ENCODE assay signal across 26 cellular contexts in the genomic region with DNA sequence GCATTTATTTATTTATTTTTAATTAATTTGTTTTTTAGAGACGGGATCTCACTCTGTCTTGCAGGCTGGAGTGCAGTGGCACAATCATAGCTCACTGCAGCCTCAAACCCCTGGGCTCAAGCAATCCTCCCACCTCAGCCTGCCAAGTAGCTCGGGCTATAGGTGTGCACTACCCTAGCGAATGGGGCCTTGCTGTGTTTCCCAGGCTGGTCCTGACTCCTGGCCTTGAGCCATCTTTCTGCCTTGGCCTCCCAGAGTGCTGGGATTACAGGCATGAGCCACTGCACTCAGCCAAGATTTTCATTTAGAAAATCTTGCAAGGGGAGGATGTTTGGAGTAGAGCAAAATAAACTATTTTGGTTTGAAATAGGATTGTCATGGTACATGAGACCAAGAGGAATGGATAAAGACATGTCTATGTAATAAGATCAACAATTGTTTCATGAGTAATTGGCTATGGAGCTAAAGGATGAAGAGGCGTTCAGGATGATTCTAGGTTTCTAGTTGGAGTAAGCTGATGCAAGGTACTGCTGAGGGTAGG.
"Had no signal": no experiment of that assay in that cellular context is flagged by ENCODE, and none has a peak within 500 bp of the region (broad histone marks: within the 10 kb centered on the region; RNA-seq: fewer than 3 reads in every experiment).

No MANE protein-coding gene starts in this region.

- DNase-seq: heart right ventricle; hippocampal formation; kidney glomerular epithelial cell; left colon; left lung; midbrain; mucosa of descending colon; naive thymus-derived CD4-positive, alpha-beta T cell; right cardiac atrium; stimulated activated CD4-positive, alpha-beta T cell treated with anti-CD3 and anti-CD28 coated beads, Interleukin-12 subunit alpha, Interleukin-12 subunit beta, amount 100 ng/mL, for 4 hours; stimulated activated CD4-positive, alpha-beta T cell treated with anti-CD3 and anti-CD28 coated beads, Interleukin-15, amount 100 ng/mL, for 24 hours; stimulated activated CD4-positive, alpha-beta T cell treated with anti-CD3 and anti-CD28 coated beads, Interleukin-2, amount 100 ng/mL, for 24 hours; stimulated activated CD4-positive, alpha-beta T cell treated with anti-CD3 and anti-CD28 coated beads, Interleukin-4, amount 100 ng/mL, for 1 hour; stimulated activated naive CD4-positive, alpha-beta T cell; tibial artery; trophoblast cell; upper lobe of right lung had no signal

- H3K27ac ChIP-seq: heart right ventricle, left lung, ovary, skin epidermis, suprapubic skin, thoracic aorta, tibial artery, upper lobe of right lung had no signal

- H3K27me3 ChIP-seq: heart right ventricle, left lung, ovary, suprapubic skin, tibial artery, upper lobe of right lung had no signal

- H3K4me3 Mint-ChIP-seq: memory B cell; naive thymus-derived CD4-positive, alpha-beta T cell; natural killer cell treated with Interleukin-12 subunit alpha and Interleukin-12 subunit beta and Interleukin-15 and Interleukin-18, amount 100 ng/mL, for 72 hours; stimulated activated naive CD8-positive, alpha-beta T cell treated with anti-CD3 and anti-CD28 coated beads, Interleukin-15, Interleukin-2, amounts not matched to agents 100 ng/mL and 50 ng/mL, for 24 hours had no signal

- H3K4me1 ChIP-seq: left lung, suprapubic skin, tibial artery, upper lobe of right lung had no signal

- H3K27ac Mint-ChIP-seq: memory B cell; naive thymus-derived CD4-positive, alpha-beta T cell; natural killer cell treated with Interleukin-12 subunit alpha and Interleukin-12 subunit beta and Interleukin-15 and Interleukin-18, amount 100 ng/mL, for 72 hours; progenitor cell of endocrine pancreas; stimulated activated naive CD8-positive, alpha-beta T cell treated with anti-CD3 and anti-CD28 coated beads, Interleukin-15, Interleukin-2, amounts not matched to agents 100 ng/mL and 50 ng/mL, for 24 hours had no signal

- H3K9me3 Mint-ChIP-seq: memory B cell; naive thymus-derived CD4-positive, alpha-beta T cell; natural killer cell treated with Interleukin-12 subunit alpha and Interleukin-12 subunit beta and Interleukin-15 and Interleukin-18, amount 100 ng/mL, for 72 hours; stimulated activated naive CD8-positive, alpha-beta T cell treated with anti-CD3 and anti-CD28 coated beads, Interleukin-15, Interleukin-2, amounts not matched to agents 100 ng/mL and 50 ng/mL, for 24 hours had no signal

- H3K4me3 ChIP-seq: heart right ventricle, left lung, mucosa of descending colon, ovary, skin epidermis, suprapubic skin, thoracic aorta, tibial artery, upper lobe of right lung had no signal

- H3K9me3 ChIP-seq: heart right ventricle, left lung, mucosa of descending colon, ovary, suprapubic skin, thoracic aorta, tibial artery, upper lobe of right lung had no signal

- H3K36me3 ChIP-seq: heart right ventricle, left lung, ovary, suprapubic skin, thoracic aorta, tibial artery, upper lobe of right lung had no signal

- H3K36me3 Mint-ChIP-seq: naive thymus-derived CD4-positive, alpha-beta T cell; natural killer cell treated with Interleukin-12 subunit alpha and Interleukin-12 subunit beta and Interleukin-15 and Interleukin-18, amount 100 ng/mL, for 72 hours had no signal

- ATAC-seq: heart right ventricle; left colon; left lung; mucosa of descending colon; naive thymus-derived CD4-positive, alpha-beta T cell; natural killer cell treated with Interleukin-12 subunit alpha and Interleukin-12 subunit beta and Interleukin-15 and Interleukin-18, amount 100 ng/mL, for 72 hours; right cardiac atrium; sciatic nerve; upper lobe of right lung had no signal
